33 cellular contexts compared by ENCODE assay signal in the genomic region with DNA sequence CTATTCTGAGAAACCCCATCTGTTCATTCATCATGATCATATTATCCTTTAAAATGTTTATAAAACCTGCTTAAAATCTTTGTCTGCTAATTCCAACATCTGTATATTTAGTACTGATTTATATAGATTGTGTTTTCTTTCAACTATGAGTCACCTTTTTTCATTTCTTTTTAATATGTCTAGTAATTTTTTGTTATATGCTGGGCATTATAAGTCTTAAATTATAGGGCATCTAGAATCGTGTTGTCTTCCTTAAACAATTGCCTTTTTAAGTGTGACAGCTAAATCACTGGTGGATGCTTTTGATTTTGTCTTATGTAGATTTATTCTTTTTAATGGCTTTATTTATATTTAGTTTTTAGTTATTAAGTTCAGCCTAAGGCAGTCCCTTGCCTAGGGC.
"Had no signal": no experiment of that assay in that cellular context is flagged by ENCODE, and none has a peak within 500 bp of the region (broad histone marks: within the 10 kb centered on the region; RNA-seq: fewer than 3 reads in every experiment).

No MANE protein-coding gene starts in this region.

- H3K4me3 ChIP-seq: adrenal gland, ascending aorta, body of pancreas, breast epithelium, cardiac muscle cell had no signal

- FAIRE-seq: astrocyte, bronchial epithelial cell had no signal

- H3K4me1 ChIP-seq: adrenal gland, ascending aorta, body of pancreas, breast epithelium had no signal

- H3K27ac ChIP-seq: adrenal gland, ascending aorta, body of pancreas, brain microvascular endothelial cell, breast epithelium, cardiac muscle cell had no signal

- H3K36me3 ChIP-seq: adrenal gland, ascending aorta, brain microvascular endothelial cell, breast epithelium, cardiac muscle cell had no signal

- ATAC-seq: activated naive CD4-positive, alpha-beta T cell treated with anti-CD3 and anti-CD28 coated beads, Interleukin-2, amount 50 U/mL, for 72 hours; activated naive CD8-positive, alpha-beta T cell treated with anti-CD3 and anti-CD28 coated beads, Interleukin-2, amount 50 U/mL, for 24 hours; activated T-cell treated with anti-CD3 and anti-CD28 coated beads, Interleukin-2, amount 50 U/mL, for 4 hours; activated T-cell treated with anti-CD3 and anti-CD28 coated beads, Interleukin-2, amount 50 U/mL, for 72 hours; activated T-helper 17 cell treated with anti-CD3 and anti-CD28 coated beads, Interleukin-2, amount 50 U/mL, for 72 hours; body of pancreas had no signal

- DNase-seq: activated effector memory CD4-positive, alpha-beta T cell treated with anti-CD3 and anti-CD28 coated beads, Interleukin-2, amount 50 U/mL, for 16 hours; activated gamma-delta T cell; activated gamma-delta T cell treated with Interleukin-2 at 50 U/mL for 16 hours; activated naive CD4-positive, alpha-beta T cell; activated naive CD4-positive, alpha-beta T cell treated with anti-CD3 and anti-CD28 coated beads for 36 hours; activated naive CD4-positive, alpha-beta T cell treated with anti-CD3 and anti-CD28 coated beads, Interleukin-2, amount 10 ng/mL, durations not matched to agents 7 days and 5 days; activated naive CD4-positive, alpha-beta T cell treated with anti-CD3 and anti-CD28 coated beads, Interleukin-2, amount 50 U/mL, for 16 hours; activated naive CD4-positive, alpha-beta T cell treated with Interleukin-2 at 50 U/mL for 16 hours; activated naive CD8-positive, alpha-beta T cell treated with anti-CD3 and anti-CD28 coated beads for 36 hours; activated naive CD8-positive, alpha-beta T cell treated with anti-CD3 and anti-CD28 coated beads, Interleukin-2, amount 10 ng/mL, durations not matched to agents 7 days and 5 days; activated naive CD8-positive, alpha-beta T cell treated with anti-CD3 and anti-CD28 coated beads, Interleukin-2, amount 50 U/mL, for 24 hours; activated T-cell treated with anti-CD3 and anti-CD28 coated beads, Interleukin-2, amount 50 U/mL, for 1 hour; activated T-cell treated with anti-CD3 and anti-CD28 coated beads, Interleukin-2, amount 50 U/mL, for 24 hours; activated T-cell treated with anti-CD3 and anti-CD28 coated beads, Interleukin-2, amount 50 U/mL, for 4 hours; activated T-cell treated with anti-CD3 and anti-CD28 coated beads, Interleukin-2, amount 50 U/mL, for 48 hours; activated T-cell treated with anti-CD3 and anti-CD28 coated beads, Interleukin-2, amount 50 U/mL, for 72 hours; adrenal gland; amniotic stem cell; amygdala; anterior cingulate cortex; aorta; body of pancreas; brain microvascular endothelial cell; caudate nucleus; central memory CD4-positive, alpha-beta T cell; cerebellar nuclear complex had no signal

- H3K9me3 ChIP-seq: adrenal gland, body of pancreas, breast epithelium had no signal
